In genomic region chr11:68809506-68809905, GRCh38 we compare ENCODE assay signal across 12 cellular contexts.
"Had no signal": no experiment of that assay in that cellular context is flagged by ENCODE, and none has a peak within 500 bp of the region (broad histone marks: within the 10 kb centered on the region; RNA-seq: fewer than 3 reads in every experiment).

No MANE protein-coding gene starts in this region.

- ATAC-seq: stimulated activated naive CD8-positive, alpha-beta T cell treated with anti-CD3 and anti-CD28 coated beads, Interleukin-15, amount 100 ng/mL, for 72 hours had no signal

- H3K27ac Mint-ChIP-seq: activated CD4-positive, alpha-beta memory T cell treated with anti-CD3 and anti-CD28 coated beads for 36 hours; nephron; stimulated activated naive CD8-positive, alpha-beta T cell treated with anti-CD3 and anti-CD28 coated beads, Interleukin-15, amount 100 ng/mL, for 72 hours; T-helper 2 cell treated with Interferon-gamma antibody and Interleukin-4, amounts not matched to agents 5 μg/mL and 100 μg/mL, for 36 hours had no signal

- H3K4me1 Mint-ChIP-seq: nephron; stimulated activated naive CD8-positive, alpha-beta T cell treated with anti-CD3 and anti-CD28 coated beads, Interleukin-15, amount 100 ng/mL, for 72 hours had no signal

- H3K4me3 ChIP-seq: coronary artery, testis had no signal

- H3K27me3 ChIP-seq: testis had no signal

- H3K9me3 ChIP-seq: testis had no signal

- H3K4me3 Mint-ChIP-seq: activated CD4-positive, alpha-beta memory T cell treated with anti-CD3 and anti-CD28 coated beads for 36 hours; nephron; stimulated activated naive CD8-positive, alpha-beta T cell treated with anti-CD3 and anti-CD28 coated beads, Interleukin-15, amount 100 ng/mL, for 72 hours; T-helper 2 cell treated with Interferon-gamma antibody and Interleukin-4, amounts not matched to agents 5 μg/mL and 100 μg/mL, for 36 hours had no signal

- H3K27ac ChIP-seq: coronary artery had no signal

- DNase-seq: activated CD4-positive, alpha-beta memory T cell treated with anti-CD3 and anti-CD28 coated beads for 36 hours; activated CD4-positive, alpha-beta T cell treated with anti-CD3 and anti-CD28 coated beads for 1 hour; activated T-cell treated with anti-CD3 and anti-CD28 coated beads, Interleukin-2, amount 50 U/mL, for 48 hours; central memory CD4-positive, alpha-beta T cell; effector CD8-positive, alpha-beta T cell; stimulated activated CD4-positive, alpha-beta T cell treated with anti-CD3 and anti-CD28 coated beads, Interleukin-15, amount 100 ng/mL, for 24 hours; stimulated activated CD4-positive, alpha-beta T cell treated with anti-CD3 and anti-CD28 coated beads, Interleukin-4, amount 100 ng/mL, for 24 hours; stimulated activated naive CD8-positive, alpha-beta T cell treated with anti-CD3 and anti-CD28 coated beads, Interleukin-15, amount 100 ng/mL, for 72 hours had no signal

- H3K27me3 Mint-ChIP-seq: activated CD4-positive, alpha-beta memory T cell treated with anti-CD3 and anti-CD28 coated beads for 36 hours; stimulated activated naive CD8-positive, alpha-beta T cell treated with anti-CD3 and anti-CD28 coated beads, Interleukin-15, amount 100 ng/mL, for 72 hours had no signal

- H3K9me3 Mint-ChIP-seq: activated CD4-positive, alpha-beta memory T cell treated with anti-CD3 and anti-CD28 coated beads for 36 hours; nephron; stimulated activated naive CD8-positive, alpha-beta T cell treated with anti-CD3 and anti-CD28 coated beads, Interleukin-15, amount 100 ng/mL, for 72 hours; T-helper 2 cell treated with Interferon-gamma antibody and Interleukin-4, amounts not matched to agents 5 μg/mL and 100 μg/mL, for 36 hours had no signal
